Comparison of ENCODE assay signal across 26 cellular contexts in genomic region chr9:91768507-91768906, GRCh38.
"Had no signal": no experiment of that assay in that cellular context is flagged by ENCODE, and none has a peak within 500 bp of the region (broad histone marks: within the 10 kb centered on the region; RNA-seq: fewer than 3 reads in every experiment).

No MANE protein-coding gene starts in this region.

- H3K27me3 Mint-ChIP-seq: progenitor cell of endocrine pancreas had no signal

- H3K27ac ChIP-seq: ovary, parathyroid adenoma, psoas muscle, right lobe of liver, stomach, thoracic aorta, thyroid gland, tibial nerve, upper lobe of left lung, vagina had no signal

- H3K9ac ChIP-seq: parathyroid adenoma had no signal

- H3K4me1 ChIP-seq: psoas muscle, right lobe of liver had no signal

- H3K4me1 Mint-ChIP-seq: naive thymus-derived CD4-positive, alpha-beta T cell; natural killer cell; stimulated activated effector memory CD8-positive, alpha-beta T cell treated with anti-CD3 and anti-CD28 coated beads, Interleukin-12 subunit alpha, Interleukin-12 subunit beta, amount 100 ng/mL, for 72 hours had no signal

- DNase-seq: naive thymus-derived CD4-positive, alpha-beta T cell; natural killer cell; occipital lobe; ovary; psoas muscle; right cardiac atrium; right lobe of liver; small intestine; stimulated activated CD4-positive, alpha-beta T cell treated with anti-CD3 and anti-CD28 coated beads, Interleukin-15, amount 100 ng/mL, for 24 hours; stimulated activated CD4-positive, alpha-beta T cell treated with anti-CD3 and anti-CD28 coated beads, Interleukin-2, amount 100 ng/mL, for 24 hours; stimulated activated CD4-positive, alpha-beta T cell treated with anti-CD3 and anti-CD28 coated beads, Interleukin-2, amount 100 ng/mL, for 48 hours; stimulated activated CD4-positive, alpha-beta T cell treated with anti-CD3 and anti-CD28 coated beads, Interleukin-4, amount 100 ng/mL, for 24 hours; stimulated activated naive B cell treated with anti-CD40 and anti-IgM and Interleukin-4, amounts not matched to agents 10 μg/mL and 1 μg/mL and 100 μg/mL, for 72 hours; stimulated activated naive CD4-positive, alpha-beta T cell treated with Interleukin-2 at 50 U/mL for 16 hours; stomach; thyroid gland; trophoblast cell had no signal

- ATAC-seq: naive thymus-derived CD4-positive, alpha-beta T cell; natural killer cell; psoas muscle; right lobe of liver; stimulated activated effector memory CD8-positive, alpha-beta T cell treated with anti-CD3 and anti-CD28 coated beads, Interleukin-12 subunit alpha, Interleukin-12 subunit beta, amount 100 ng/mL, for 72 hours; stimulated activated naive B cell treated with anti-CD40 and anti-IgM and Interleukin-4, amounts not matched to agents 10 μg/mL and 1 μg/mL and 100 μg/mL, for 72 hours had no signal

- H2AFZ ChIP-seq: parathyroid adenoma had no signal

- H3K36me3 ChIP-seq: ovary, right lobe of liver, stomach, thoracic aorta, thyroid gland, tibial nerve, upper lobe of left lung, vagina had no signal

- H3K27me3 ChIP-seq: ovary, right lobe of liver, stomach, thyroid gland, upper lobe of left lung, vagina had no signal

- H3K9me3 Mint-ChIP-seq: natural killer cell had no signal

- H3K4me3 Mint-ChIP-seq: naive thymus-derived CD4-positive, alpha-beta T cell; natural killer cell; nephron; stimulated activated effector memory CD8-positive, alpha-beta T cell treated with anti-CD3 and anti-CD28 coated beads, Interleukin-12 subunit alpha, Interleukin-12 subunit beta, amount 100 ng/mL, for 72 hours; stimulated activated naive B cell treated with anti-CD40 and anti-IgM and Interleukin-4, amounts not matched to agents 10 μg/mL and 1 μg/mL and 100 μg/mL, for 72 hours; stimulated activated naive CD8-positive, alpha-beta T cell treated with anti-CD3 and anti-CD28 coated beads, Interleukin-15, Interleukin-2, amounts not matched to agents 100 ng/mL and 50 ng/mL, for 24 hours had no signal

- H3K4me3 ChIP-seq: ovary, psoas muscle, right lobe of liver, stomach, thoracic aorta, thyroid gland, tibial nerve, upper lobe of left lung, vagina had no signal

- H3K36me3 Mint-ChIP-seq: natural killer cell; stimulated activated effector memory CD8-positive, alpha-beta T cell treated with anti-CD3 and anti-CD28 coated beads, Interleukin-12 subunit alpha, Interleukin-12 subunit beta, amount 100 ng/mL, for 72 hours; stimulated activated naive B cell treated with anti-CD40 and anti-IgM and Interleukin-4, amounts not matched to agents 10 μg/mL and 1 μg/mL and 100 μg/mL, for 72 hours had no signal

- H3K27ac Mint-ChIP-seq: naive thymus-derived CD4-positive, alpha-beta T cell; natural killer cell; progenitor cell of endocrine pancreas; stimulated activated effector memory CD8-positive, alpha-beta T cell treated with anti-CD3 and anti-CD28 coated beads, Interleukin-12 subunit alpha, Interleukin-12 subunit beta, amount 100 ng/mL, for 72 hours; stimulated activated naive B cell treated with anti-CD40 and anti-IgM and Interleukin-4, amounts not matched to agents 10 μg/mL and 1 μg/mL and 100 μg/mL, for 72 hours; stimulated activated naive CD8-positive, alpha-beta T cell treated with anti-CD3 and anti-CD28 coated beads, Interleukin-15, Interleukin-2, amounts not matched to agents 100 ng/mL and 50 ng/mL, for 24 hours had no signal

- H3K9me3 ChIP-seq: ovary, psoas muscle, right lobe of liver, stomach, thoracic aorta, thyroid gland, upper lobe of left lung, vagina had no signal
